18 cellular contexts compared by ENCODE assay signal in the genomic region with DNA sequence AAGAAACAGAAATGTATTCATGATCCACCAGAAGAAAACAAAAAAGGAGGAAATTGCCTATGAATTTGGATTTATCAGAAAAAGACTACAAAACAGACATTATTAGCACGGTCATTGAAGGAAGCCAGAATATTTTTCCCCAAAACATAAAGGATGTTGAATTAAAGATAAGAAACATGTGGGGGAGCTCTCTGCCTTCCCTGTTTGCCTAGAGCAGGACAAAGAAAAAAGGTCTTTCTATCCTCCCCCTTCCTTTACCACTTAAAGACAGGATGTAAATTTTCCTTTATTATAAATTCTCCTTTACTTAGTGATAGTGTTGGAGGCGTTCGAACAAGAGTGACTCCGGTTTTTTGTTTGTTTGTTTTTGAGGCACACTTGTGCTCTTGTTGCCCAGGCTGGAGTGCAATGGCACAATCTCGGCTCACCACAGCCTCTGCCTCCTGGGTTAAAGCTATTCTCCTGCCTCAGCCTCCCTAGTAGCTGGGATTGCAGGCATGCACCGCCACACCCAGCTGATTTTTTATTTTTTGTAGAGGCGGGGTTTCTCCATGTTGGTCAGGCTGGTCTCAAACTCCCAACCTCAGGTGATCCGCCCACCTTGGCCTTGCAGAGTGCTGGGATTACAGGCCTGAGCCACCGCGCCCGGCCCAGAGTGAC. TPM values are rescaled to one million over a fixed set of nuclear protein-coding genes. Genes with fewer than 3 reads are reported as not detected.
DNase-seq lines count a peak whose midpoint lies in the region; ATAC-seq and TF ChIP-seq lines count a peak whose summit lies in the region.
"Had no signal": no experiment of that assay in that cellular context is flagged by ENCODE, and none has a peak within 500 bp of the region (broad histone marks: within the 10 kb centered on the region; RNA-seq: fewer than 3 reads in every experiment).

No MANE protein-coding gene starts in this region.

- no peaks in the 10 kb centered on the region for H3K4me1 ChIP-seq in cardiac muscle cell (ENCODE audit: low read depth)
- H3K4me1 ChIP-seq in right atrium auricular region: no peaks in the 10 kb centered on the region
- H3K4me1 ChIP-seq in OCI-LY3 (ENCODE audit: low read length): no peaks in the 10 kb centered on the region
- no peaks in the 10 kb centered on the region for H3K4me1 ChIP-seq in sigmoid colon
- H3K4me1 ChIP-seq: breast epithelium, left ventricle myocardium inferior, uterus had no signal

- H3K4me1 Mint-ChIP-seq in chondrocyte (ENCODE audit: low read depth): no peaks in the 10 kb centered on the region
- H3K4me1 Mint-ChIP-seq: stimulated activated naive B cell treated with anti-CD40 and anti-IgM and Interleukin-4, amounts not matched to agents 10 μg/mL and 1 μg/mL and 100 μg/mL, for 72 hours had no signal

- no peak overlapping the region for H3K27ac Mint-ChIP-seq in chondrocyte (ENCODE audit: unreplicated experiment)
- H3K27ac Mint-ChIP-seq: natural killer cell treated with Interleukin-12 subunit alpha and Interleukin-12 subunit beta and Interleukin-15 and Interleukin-18, amount 100 ng/mL, for 72 hours; stimulated activated naive B cell treated with anti-CD40 and anti-IgM and Interleukin-4, amounts not matched to agents 10 μg/mL and 1 μg/mL and 100 μg/mL, for 72 hours had no signal

- no peak overlapping the region for H3K9ac ChIP-seq in OCI-LY3 (ENCODE audit: low read length)

- no peaks in the 10 kb centered on the region for H3K9me3 Mint-ChIP-seq in chondrocyte (ENCODE audit: low read depth)
- H3K9me3 Mint-ChIP-seq: natural killer cell treated with Interleukin-12 subunit alpha and Interleukin-12 subunit beta and Interleukin-15 and Interleukin-18, amount 100 ng/mL, for 72 hours; stimulated activated naive B cell treated with anti-CD40 and anti-IgM and Interleukin-4, amounts not matched to agents 10 μg/mL and 1 μg/mL and 100 μg/mL, for 72 hours had no signal

- CTCF ChIA-PET in GM10248 (lab: Yijun Ruan, JAX): interaction anchor here (1.1 to 2.1 kb wide), 3 partner anchors 12 to 306 kb away, joined by 3 to 7 read pairs (median 3); no protein-coding TSS in a partner anchor

- H3K36me3 ChIP-seq in cardiac muscle cell (no peaks in the 10 kb centered on the region), right atrium auricular region (no peaks in the 10 kb centered on the region), OCI-LY3 (replicated peaks; ENCODE audit: low read depth, low read length) (no peaks in the 10 kb centered on the region), sigmoid colon (no peaks in the 10 kb centered on the region)
- H3K36me3 ChIP-seq: breast epithelium, left ventricle myocardium inferior, uterus, WERI-Rb-1 had no signal

- POLR2A ChIA-PET in GM10248 (lab: Yijun Ruan, JAX): interaction anchor here (0.7 kb wide), 3 partner anchors 10 to 212 kb away, joined by 3 to 6 read pairs (median 4); no protein-coding TSS in a partner anchor

- no peaks in the 10 kb centered on the region for H3K79me2 ChIP-seq in OCI-LY3 (ENCODE audit: low read length)

- no peaks in the 10 kb centered on the region for H3K36me3 Mint-ChIP-seq in chondrocyte (ENCODE audit: low read depth)
- H3K36me3 Mint-ChIP-seq: natural killer cell treated with Interleukin-12 subunit alpha and Interleukin-12 subunit beta and Interleukin-15 and Interleukin-18, amount 100 ng/mL, for 72 hours; stimulated activated naive B cell treated with anti-CD40 and anti-IgM and Interleukin-4, amounts not matched to agents 10 μg/mL and 1 μg/mL and 100 μg/mL, for 72 hours had no signal

- no peak overlapping the region for H2AFZ ChIP-seq in OCI-LY3 (ENCODE audit: low read depth, low read length)

- H4K20me1 ChIP-seq in OCI-LY3 (ENCODE audit: insufficient read depth, low read length): no peaks in the 10 kb centered on the region

- TF ChIP-seq CTCF in cardiac muscle cell (IDR thresholded peaks at IDR 0.05; ENCODE audit: low read depth, low read length) (peak; percentile 9), right atrium auricular region (IDR thresholded peaks at IDR 0.05) (no peak), OCI-LY3 (IDR thresholded peaks at IDR 0.05; ENCODE audit: low read depth, low read length) (peak; percentile 23), chondrocyte (IDR thresholded peaks at IDR 0.05) (peak; percentile 55), sigmoid colon (IDR thresholded peaks at IDR 0.05) (no peak), GM10248 (IDR thresholded peaks at IDR 0.05; ENCODE audit: control extremely low read depth, extremely low read depth, low read depth, missing control alignments) (no peak)

- peaks cover 6% of the 10 kb centered on the region for H3K27me3 Mint-ChIP-seq in chondrocyte (ENCODE audit: low read depth)
- H3K27me3 Mint-ChIP-seq: stimulated activated naive B cell treated with anti-CD40 and anti-IgM and Interleukin-4, amounts not matched to agents 10 μg/mL and 1 μg/mL and 100 μg/mL, for 72 hours had no signal

- 60 to 71% methylated on average over 11 of the region's 11 CpGs for WGBS in sigmoid colon, 2 donors

- no peak for TF ChIP-seq EP300 in sigmoid colon (IDR thresholded peaks at IDR 0.05)

- H3K27me3 ChIP-seq in cardiac muscle cell (no peaks in the 10 kb centered on the region), right atrium auricular region (no peaks in the 10 kb centered on the region), OCI-LY3 (ENCODE audit: low read depth, low read length) (no peaks in the 10 kb centered on the region), sigmoid colon (peaks cover 0 to 3% (median 0%) of the 10 kb centered on the region in 3 donors)
- H3K27me3 ChIP-seq: breast epithelium, uterus had no signal

- H3K9me3 ChIP-seq in cardiac muscle cell (ENCODE audit: low read depth): no peaks in the 10 kb centered on the region
- H3K9me3 ChIP-seq in right atrium auricular region: no peaks in the 10 kb centered on the region
- no peaks in the 10 kb centered on the region for H3K9me3 ChIP-seq in OCI-LY3 (ENCODE audit: insufficient read depth, low read length)
- H3K9me3 ChIP-seq in sigmoid colon: no peaks in the 10 kb centered on the region
- H3K9me3 ChIP-seq: breast epithelium, left ventricle myocardium inferior, uterus had no signal

- no peak overlapping the region for H3K4me3 Mint-ChIP-seq in chondrocyte (ENCODE audit: unreplicated experiment)
- H3K4me3 Mint-ChIP-seq: natural killer cell treated with Interleukin-12 subunit alpha and Interleukin-12 subunit beta and Interleukin-15 and Interleukin-18, amount 100 ng/mL, for 72 hours; stimulated activated naive B cell treated with anti-CD40 and anti-IgM and Interleukin-4, amounts not matched to agents 10 μg/mL and 1 μg/mL and 100 μg/mL, for 72 hours had no signal

- H3K27ac ChIP-seq in cardiac muscle cell: no peak overlapping the region
- no peak overlapping the region for H3K27ac ChIP-seq in right atrium auricular region
- no peak overlapping the region for H3K27ac ChIP-seq in OCI-LY3 (ENCODE audit: low read length)
- H3K27ac ChIP-seq in sigmoid colon: no peak overlapping the region
- H3K27ac ChIP-seq: breast epithelium, left ventricle myocardium inferior, uterus, WERI-Rb-1 had no signal

- DNase-seq in cardiac muscle cell (ENCODE audit: low read depth in 1 of 2, low spot score in 1 of 2) (peak in 1 of 2 donors; percentile 41), right atrium auricular region (ENCODE audit: low spot score) (no peak), chondrocyte (ENCODE audit: low spot score) (peak; percentile 19), sigmoid colon (peak; percentile 18), GM10248 (ENCODE audit: extremely low spot score) (no peak)
- DNase-seq: activated naive CD4-positive, alpha-beta T cell treated with anti-CD3 and anti-CD28 coated beads, Interleukin-2, amount 50 U/mL, for 16 hours; left ventricle myocardium inferior; NCI-H1105; NCI-H446 treated with DMSO at 0.1 percent for 48 hours; Right ventricle myocardium superior; stimulated activated naive B cell treated with anti-CD40 and anti-IgM and Interleukin-4, amounts not matched to agents 10 μg/mL and 1 μg/mL and 100 μg/mL, for 72 hours; uterus; WERI-Rb-1 had no signal

- H3K4me3 ChIP-seq in cardiac muscle cell (no peak overlapping the region), right atrium auricular region (no peak overlapping the region), OCI-LY3 (ENCODE audit: low read length) (no peak overlapping the region), sigmoid colon (no peak overlapping the region)
- H3K4me3 ChIP-seq: breast epithelium, left ventricle myocardium inferior, uterus had no signal

- no peak for ATAC-seq in HG03457 (IDR thresholded peaks at IDR 0.05; ENCODE audit: unreplicated experiment)
- no peak for ATAC-seq in GM21737 (IDR thresholded peaks at IDR 0.05; ENCODE audit: unreplicated experiment)
- ATAC-seq: natural killer cell treated with Interleukin-12 subunit alpha and Interleukin-12 subunit beta and Interleukin-15 and Interleukin-18, amount 100 ng/mL, for 72 hours; stimulated activated naive B cell treated with anti-CD40 and anti-IgM and Interleukin-4, amounts not matched to agents 10 μg/mL and 1 μg/mL and 100 μg/mL, for 72 hours had no signal

- no peak overlapping the region for H3K4me2 ChIP-seq in OCI-LY3 (ENCODE audit: low read length)

- TF ChIP-seq POLR2A in sigmoid colon (IDR thresholded peaks at IDR 0.05): no peak

- intact Hi-C loops in sigmoid colon (cut with DNase I): no loop called here

RNA-seq across cellular contexts. Expression of a gene that starts 14.9 kb away (rescaled TPM):
- total RNA-seq in cardiac muscle cell (202 and 283 TPM in 2 replicates), right atrium auricular region (100 to 1,000 TPM; 168 to 189 TPM), chondrocyte (209 to 293 TPM (median 213 TPM) in 3 replicates), sigmoid colon (100 to 1,000 TPM; 115 to 158 (median 143) TPM)
- polyA plus RNA-seq in cardiac muscle cell (241 and 328 TPM in 2 replicates), sigmoid colon (100 to 1,000 TPM in 1 of 3 donors, 10 to 100 TPM in 2; 33.6 to 220 (median 55.7) TPM)

Comparison
In these comparisons a context has a peak if more than half of its experiments do, and no peak if none do; other contexts are left out.
1. CTCF ChIP-seq: peak in cardiac muscle cell (single experiment), OCI-LY3 (single experiment) and chondrocyte (single experiment); none in right atrium auricular region (0 of 2), sigmoid colon (0 of 4) and GM10248 (single experiment).
2. DNase-seq: peak in chondrocyte (single experiment) and sigmoid colon (single experiment); none in right atrium auricular region (single experiment) and GM10248 (single experiment).